1 cellular context compared by ENCODE assay signal in genomic region chr4:138398297-138398696, GRCh38.
TF ChIP-seq lines count a peak whose summit lies in the region.

No MANE protein-coding gene starts in this region.

TF ChIP-seq in IMR-90, 13 proteins besides CTCF, POLR2A, EP300 and RAD21 (continued from another document):
- TF ChIP-seq ELK1 (IDR thresholded peaks at IDR 0.05; ENCODE audit: borderline replicate concordance, low read depth, low read length) (no peak), BHLHE40 (IDR thresholded peaks at IDR 0.05; ENCODE audit: low read depth, low read length) (no peak), CEBPB (IDR thresholded peaks at IDR 0.05; ENCODE audit: low read depth, low read length) (no peak), MXI1 (IDR thresholded peaks at IDR 0.05; ENCODE audit: borderline replicate concordance, low read depth, low read length) (no peak)
